Comparison of ENCODE assay signal across 1 cellular context in the genomic region with DNA sequence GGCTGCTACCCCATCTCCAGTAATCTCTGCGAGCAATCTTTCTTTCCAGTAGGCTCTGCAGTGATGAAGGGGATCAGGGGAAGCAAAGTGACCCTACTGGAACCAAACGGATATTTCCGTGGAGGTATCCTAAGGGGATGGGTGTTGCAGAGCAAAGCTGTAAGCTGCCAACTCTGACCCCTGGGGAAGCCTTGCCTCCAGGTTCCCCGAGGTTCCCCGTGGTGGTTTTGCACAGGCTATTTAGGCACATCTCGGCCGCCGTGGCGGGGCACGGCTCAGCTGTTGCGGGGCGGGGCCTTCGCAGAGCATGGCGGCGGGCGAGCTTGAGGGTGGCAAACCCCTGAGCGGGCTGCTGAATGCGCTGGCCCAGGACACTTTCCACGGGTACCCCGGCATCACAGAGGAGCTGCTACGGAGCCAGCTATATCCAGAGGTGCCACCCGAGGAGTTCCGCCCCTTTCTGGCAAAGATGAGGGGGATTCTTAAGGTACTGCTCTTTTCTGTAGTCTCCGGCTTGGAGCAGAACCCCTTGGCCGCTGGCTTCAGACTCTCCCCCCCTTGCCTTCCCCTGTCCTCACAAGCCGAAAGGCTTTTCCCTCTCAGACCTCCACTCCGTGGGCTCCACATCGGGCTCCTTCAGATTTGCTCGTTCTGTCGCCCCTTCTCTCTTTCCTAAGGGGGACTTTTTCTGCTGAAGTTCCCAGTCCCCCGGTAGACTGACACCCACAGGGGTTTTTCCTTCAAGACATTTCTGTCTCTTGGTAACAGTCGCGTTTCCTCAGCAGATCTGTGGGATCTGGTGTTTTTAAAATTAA.
TF ChIP-seq lines count a peak whose summit lies in the region.

A gene (plus strand): TSS at position 303 of the 815 bp plus-strand sequence. CDS start 5 bp downstream, at position 308.

TF ChIP-seq in HepG2, 621 proteins besides CTCF, POLR2A, EP300 and RAD21 (continued from another document and continues in another):
- TF ChIP-seq, protein P1, sequence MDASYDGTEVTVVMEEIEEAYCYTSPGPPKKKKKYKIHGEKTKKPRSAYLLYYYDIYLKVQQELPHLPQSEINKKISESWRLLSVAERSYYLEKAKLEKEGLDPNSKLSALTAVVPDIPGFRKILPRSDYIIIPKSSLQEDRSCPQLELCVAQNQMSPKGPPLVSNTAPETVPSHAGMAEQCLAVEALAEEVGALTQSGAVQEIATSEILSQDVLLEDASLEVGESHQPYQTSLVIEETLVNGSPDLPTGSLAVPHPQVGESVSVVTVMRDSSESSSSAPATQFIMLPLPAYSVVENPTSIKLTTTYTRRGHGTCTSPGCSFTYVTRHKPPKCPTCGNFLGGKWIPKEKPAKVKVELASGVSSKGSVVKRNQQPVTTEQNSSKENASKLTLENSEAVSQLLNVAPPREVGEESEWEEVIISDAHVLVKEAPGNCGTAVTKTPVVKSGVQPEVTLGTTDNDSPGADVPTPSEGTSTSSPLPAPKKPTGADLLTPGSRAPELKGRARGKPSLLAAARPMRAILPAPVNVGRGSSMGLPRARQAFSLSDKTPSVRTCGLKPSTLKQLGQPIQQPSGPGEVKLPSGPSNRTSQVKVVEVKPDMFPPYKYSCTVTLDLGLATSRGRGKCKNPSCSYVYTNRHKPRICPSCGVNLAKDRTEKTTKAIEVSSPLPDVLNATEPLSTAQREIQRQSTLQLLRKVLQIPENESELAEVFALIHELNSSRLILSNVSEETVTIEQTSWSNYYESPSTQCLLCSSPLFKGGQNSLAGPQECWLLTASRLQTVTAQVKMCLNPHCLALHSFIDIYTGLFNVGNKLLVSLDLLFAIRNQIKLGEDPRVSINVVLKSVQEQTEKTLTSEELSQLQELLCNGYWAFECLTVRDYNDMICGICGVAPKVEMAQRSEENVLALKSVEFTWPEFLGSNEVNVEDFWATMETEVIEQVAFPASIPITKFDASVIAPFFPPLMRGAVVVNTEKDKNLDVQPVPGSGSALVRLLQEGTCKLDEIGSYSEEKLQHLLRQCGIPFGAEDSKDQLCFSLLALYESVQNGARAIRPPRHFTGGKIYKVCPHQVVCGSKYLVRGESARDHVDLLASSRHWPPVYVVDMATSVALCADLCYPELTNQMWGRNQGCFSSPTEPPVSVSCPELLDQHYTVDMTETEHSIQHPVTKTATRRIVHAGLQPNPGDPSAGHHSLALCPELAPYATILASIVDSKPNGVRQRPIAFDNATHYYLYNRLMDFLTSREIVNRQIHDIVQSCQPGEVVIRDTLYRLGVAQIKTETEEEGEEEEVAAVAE (CRISPR knock-in tag; IDR thresholded peaks at IDR 0.05; ENCODE audit: borderline replicate concordance), result 0 out of 2 replicates have a peak, but pooled peaks have one; percentile 33
- TF ChIP-seq CAMTA2 (CRISPR knock-in tag; IDR thresholded peaks at IDR 0.05; ENCODE audit: borderline replicate concordance), result 0 out of 2 replicates have a peak, but pooled peaks have one; percentile 72
- peak; percentile 91; the same call in 1 of the 2 replicates for TF ChIP-seq KAT7 (CRISPR knock-in tag; IDR thresholded peaks at IDR 0.05; ENCODE audit: borderline replicate concordance)
- peak; percentile 38; the same call in 1 of the 2 replicates for TF ChIP-seq KLF12 (CRISPR knock-in tag; IDR thresholded peaks at IDR 0.05; ENCODE audit: borderline replicate concordance)
- TF ChIP-seq, protein P2, sequence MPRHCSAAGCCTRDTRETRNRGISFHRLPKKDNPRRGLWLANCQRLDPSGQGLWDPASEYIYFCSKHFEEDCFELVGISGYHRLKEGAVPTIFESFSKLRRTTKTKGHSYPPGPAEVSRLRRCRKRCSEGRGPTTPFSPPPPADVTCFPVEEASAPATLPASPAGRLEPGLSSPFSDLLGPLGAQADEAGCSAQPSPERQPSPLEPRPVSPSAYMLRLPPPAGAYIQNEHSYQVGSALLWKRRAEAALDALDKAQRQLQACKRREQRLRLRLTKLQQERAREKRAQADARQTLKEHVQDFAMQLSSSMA (CRISPR knock-in tag; IDR thresholded peaks at IDR 0.05), result peak; percentile 78
- TF ChIP-seq MBNL3 (CRISPR knock-in tag; conservative IDR thresholded peaks at IDR 0.05), result no peak
- TF ChIP-seq, protein P3, sequence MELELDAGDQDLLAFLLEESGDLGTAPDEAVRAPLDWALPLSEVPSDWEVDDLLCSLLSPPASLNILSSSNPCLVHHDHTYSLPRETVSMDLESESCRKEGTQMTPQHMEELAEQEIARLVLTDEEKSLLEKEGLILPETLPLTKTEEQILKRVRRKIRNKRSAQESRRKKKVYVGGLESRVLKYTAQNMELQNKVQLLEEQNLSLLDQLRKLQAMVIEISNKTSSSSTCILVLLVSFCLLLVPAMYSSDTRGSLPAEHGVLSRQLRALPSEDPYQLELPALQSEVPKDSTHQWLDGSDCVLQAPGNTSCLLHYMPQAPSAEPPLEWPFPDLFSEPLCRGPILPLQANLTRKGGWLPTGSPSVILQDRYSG (CRISPR knock-in tag; IDR thresholded peaks at IDR 0.05), result no peak
- TF ChIP-seq RXRA (CRISPR knock-in tag; IDR thresholded peaks at IDR 0.05), result peak; percentile 89
- peak; percentile 93 for TF ChIP-seq ZNF709 (CRISPR knock-in tag; IDR thresholded peaks at IDR 0.05)
- no peak for TF ChIP-seq MATR3 (CRISPR knock-in tag; IDR thresholded peaks at IDR 0.05)
- TF ChIP-seq, protein P4, sequence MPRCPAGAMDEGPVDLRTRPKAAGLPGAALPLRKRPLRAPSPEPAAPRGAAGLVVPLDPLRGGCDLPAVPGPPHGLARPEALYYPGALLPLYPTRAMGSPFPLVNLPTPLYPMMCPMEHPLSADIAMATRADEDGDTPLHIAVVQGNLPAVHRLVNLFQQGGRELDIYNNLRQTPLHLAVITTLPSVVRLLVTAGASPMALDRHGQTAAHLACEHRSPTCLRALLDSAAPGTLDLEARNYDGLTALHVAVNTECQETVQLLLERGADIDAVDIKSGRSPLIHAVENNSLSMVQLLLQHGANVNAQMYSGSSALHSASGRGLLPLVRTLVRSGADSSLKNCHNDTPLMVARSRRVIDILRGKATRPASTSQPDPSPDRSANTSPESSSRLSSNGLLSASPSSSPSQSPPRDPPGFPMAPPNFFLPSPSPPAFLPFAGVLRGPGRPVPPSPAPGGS (CRISPR knock-in tag; IDR thresholded peaks at IDR 0.05), result peak; percentile 92
- TF ChIP-seq, protein P5, sequence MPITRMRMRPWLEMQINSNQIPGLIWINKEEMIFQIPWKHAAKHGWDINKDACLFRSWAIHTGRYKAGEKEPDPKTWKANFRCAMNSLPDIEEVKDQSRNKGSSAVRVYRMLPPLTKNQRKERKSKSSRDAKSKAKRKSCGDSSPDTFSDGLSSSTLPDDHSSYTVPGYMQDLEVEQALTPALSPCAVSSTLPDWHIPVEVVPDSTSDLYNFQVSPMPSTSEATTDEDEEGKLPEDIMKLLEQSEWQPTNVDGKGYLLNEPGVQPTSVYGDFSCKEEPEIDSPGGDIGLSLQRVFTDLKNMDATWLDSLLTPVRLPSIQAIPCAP (CRISPR knock-in tag; IDR thresholded peaks at IDR 0.05; ENCODE audit: low read depth), result no peak
- TF ChIP-seq, protein P6, sequence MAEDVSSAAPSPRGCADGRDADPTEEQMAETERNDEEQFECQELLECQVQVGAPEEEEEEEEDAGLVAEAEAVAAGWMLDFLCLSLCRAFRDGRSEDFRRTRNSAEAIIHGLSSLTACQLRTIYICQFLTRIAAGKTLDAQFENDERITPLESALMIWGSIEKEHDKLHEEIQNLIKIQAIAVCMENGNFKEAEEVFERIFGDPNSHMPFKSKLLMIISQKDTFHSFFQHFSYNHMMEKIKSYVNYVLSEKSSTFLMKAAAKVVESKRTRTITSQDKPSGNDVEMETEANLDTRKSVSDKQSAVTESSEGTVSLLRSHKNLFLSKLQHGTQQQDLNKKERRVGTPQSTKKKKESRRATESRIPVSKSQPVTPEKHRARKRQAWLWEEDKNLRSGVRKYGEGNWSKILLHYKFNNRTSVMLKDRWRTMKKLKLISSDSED (CRISPR knock-in tag; IDR thresholded peaks at IDR 0.05), result no peak; the same call in 1 of the 2 replicates
- peak; percentile 97 for TF ChIP-seq YY1 (IDR thresholded peaks at IDR 0.05; ENCODE audit: insufficient read depth, insufficient replicate concordance, low read depth, low read length)
- peak; percentile 91 for TF ChIP-seq THAP11 (CRISPR knock-in tag; IDR thresholded peaks at IDR 0.05)
- no peak for TF ChIP-seq NFYC (CRISPR knock-in tag; IDR thresholded peaks at IDR 0.05)
- TF ChIP-seq IKZF4 (CRISPR knock-in tag; IDR thresholded peaks at IDR 0.05; ENCODE audit: borderline replicate concordance, low read depth, not compliant biosample characterization), result no peak
- 0 out of 2 replicates have a peak, but pooled peaks have one; percentile 67 for TF ChIP-seq ZBTB42 (CRISPR knock-in tag; IDR thresholded peaks at IDR 0.05)
- TF ChIP-seq MXI1 (IDR thresholded peaks at IDR 0.05; ENCODE audit: borderline replicate concordance, low read depth, low read length), result peak; percentile 88; the same call in 2 of the 3 replicates
- TF ChIP-seq SNAI1 (CRISPR knock-in tag; IDR thresholded peaks at IDR 0.05; ENCODE audit: borderline replicate concordance), result peak; percentile 85; the same call in 1 of the 2 replicates
- TF ChIP-seq, protein P7, sequence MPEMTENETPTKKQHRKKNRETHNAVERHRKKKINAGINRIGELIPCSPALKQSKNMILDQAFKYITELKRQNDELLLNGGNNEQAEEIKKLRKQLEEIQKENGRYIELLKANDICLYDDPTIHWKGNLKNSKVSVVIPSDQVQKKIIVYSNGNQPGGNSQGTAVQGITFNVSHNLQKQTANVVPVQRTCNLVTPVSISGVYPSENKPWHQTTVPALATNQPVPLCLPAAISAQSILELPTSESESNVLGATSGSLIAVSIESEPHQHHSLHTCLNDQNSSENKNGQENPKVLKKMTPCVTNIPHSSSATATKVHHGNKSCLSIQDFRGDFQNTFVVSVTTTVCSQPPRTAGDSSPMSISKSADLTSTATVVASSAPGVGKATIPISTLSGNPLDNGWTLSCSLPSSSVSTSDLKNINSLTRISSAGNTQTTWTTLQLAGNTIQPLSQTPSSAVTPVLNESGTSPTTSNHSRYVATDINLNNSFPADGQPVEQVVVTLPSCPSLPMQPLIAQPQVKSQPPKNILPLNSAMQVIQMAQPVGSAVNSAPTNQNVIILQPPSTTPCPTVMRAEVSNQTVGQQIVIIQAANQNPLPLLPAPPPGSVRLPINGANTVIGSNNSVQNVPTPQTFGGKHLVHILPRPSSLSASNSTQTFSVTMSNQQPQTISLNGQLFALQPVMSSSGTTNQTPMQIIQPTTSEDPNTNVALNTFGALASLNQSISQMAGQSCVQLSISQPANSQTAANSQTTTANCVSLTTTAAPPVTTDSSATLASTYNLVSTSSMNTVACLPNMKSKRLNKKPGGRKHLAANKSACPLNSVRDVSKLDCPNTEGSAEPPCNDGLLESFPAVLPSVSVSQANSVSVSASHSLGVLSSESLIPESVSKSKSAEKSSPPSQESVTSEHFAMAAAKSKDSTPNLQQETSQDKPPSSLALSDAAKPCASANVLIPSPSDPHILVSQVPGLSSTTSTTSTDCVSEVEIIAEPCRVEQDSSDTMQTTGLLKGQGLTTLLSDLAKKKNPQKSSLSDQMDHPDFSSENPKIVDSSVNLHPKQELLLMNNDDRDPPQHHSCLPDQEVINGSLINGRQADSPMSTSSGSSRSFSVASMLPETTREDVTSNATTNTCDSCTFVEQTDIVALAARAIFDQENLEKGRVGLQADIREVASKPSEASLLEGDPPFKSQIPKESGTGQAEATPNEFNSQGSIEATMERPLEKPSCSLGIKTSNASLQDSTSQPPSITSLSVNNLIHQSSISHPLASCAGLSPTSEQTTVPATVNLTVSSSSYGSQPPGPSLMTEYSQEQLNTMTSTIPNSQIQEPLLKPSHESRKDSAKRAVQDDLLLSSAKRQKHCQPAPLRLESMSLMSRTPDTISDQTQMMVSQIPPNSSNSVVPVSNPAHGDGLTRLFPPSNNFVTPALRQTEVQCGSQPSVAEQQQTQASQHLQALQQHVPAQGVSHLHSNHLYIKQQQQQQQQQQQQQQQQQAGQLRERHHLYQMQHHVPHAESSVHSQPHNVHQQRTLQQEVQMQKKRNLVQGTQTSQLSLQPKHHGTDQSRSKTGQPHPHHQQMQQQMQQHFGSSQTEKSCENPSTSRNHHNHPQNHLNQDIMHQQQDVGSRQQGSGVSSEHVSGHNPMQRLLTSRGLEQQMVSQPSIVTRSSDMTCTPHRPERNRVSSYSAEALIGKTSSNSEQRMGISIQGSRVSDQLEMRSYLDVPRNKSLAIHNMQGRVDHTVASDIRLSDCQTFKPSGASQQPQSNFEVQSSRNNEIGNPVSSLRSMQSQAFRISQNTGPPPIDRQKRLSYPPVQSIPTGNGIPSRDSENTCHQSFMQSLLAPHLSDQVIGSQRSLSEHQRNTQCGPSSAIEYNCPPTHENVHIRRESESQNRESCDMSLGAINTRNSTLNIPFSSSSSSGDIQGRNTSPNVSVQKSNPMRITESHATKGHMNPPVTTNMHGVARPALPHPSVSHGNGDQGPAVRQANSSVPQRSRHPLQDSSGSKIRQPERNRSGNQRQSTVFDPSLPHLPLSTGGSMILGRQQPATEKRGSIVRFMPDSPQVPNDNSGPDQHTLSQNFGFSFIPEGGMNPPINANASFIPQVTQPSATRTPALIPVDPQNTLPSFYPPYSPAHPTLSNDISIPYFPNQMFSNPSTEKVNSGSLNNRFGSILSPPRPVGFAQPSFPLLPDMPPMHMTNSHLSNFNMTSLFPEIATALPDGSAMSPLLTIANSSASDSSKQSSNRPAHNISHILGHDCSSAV (CRISPR knock-in tag; IDR thresholded peaks at IDR 0.05; ENCODE audit: borderline replicate concordance), result peak; percentile 90; the same call in 1 of the 2 replicates
- TF ChIP-seq AGO2 (optimal IDR thresholded peaks at IDR 0.05; ENCODE audit: low read depth, low read length), result no peak
- peak; percentile 79; the same call in 1 of the 2 replicates for TF ChIP-seq ZNF510 (CRISPR knock-in tag; IDR thresholded peaks at IDR 0.05; ENCODE audit: low read depth)
- no peak for TF ChIP-seq GZF1 (CRISPR knock-in tag; IDR thresholded peaks at IDR 0.05)
- TF ChIP-seq KDM1A (CRISPR knock-in tag; IDR thresholded peaks at IDR 0.05), result no peak
- no peak for TF ChIP-seq ZKSCAN1 (IDR thresholded peaks at IDR 0.05; ENCODE audit: low read length)
- TF ChIP-seq ZNF768 (CRISPR knock-in tag; IDR thresholded peaks at IDR 0.05), result peak; percentile 83; the same call in 1 of the 2 replicates
- no peak for TF ChIP-seq MAFK (conservative IDR thresholded peaks at IDR 0.05 in 1 of 2, IDR thresholded peaks at IDR 0.05 in 1 of 2; ENCODE audit: low read length in 2 of 2)
- peak; percentile 96 for TF ChIP-seq ZNF350 (CRISPR knock-in tag; IDR thresholded peaks at IDR 0.05; ENCODE audit: borderline replicate concordance, low read depth)
- peak; percentile 93; the same call in 1 of the 2 replicates for TF ChIP-seq ZNF607 (CRISPR knock-in tag; IDR thresholded peaks at IDR 0.05; ENCODE audit: borderline replicate concordance)
- TF ChIP-seq SATB2 (CRISPR knock-in tag; IDR thresholded peaks at IDR 0.05), result no peak
- no peak for TF ChIP-seq XBP1 (CRISPR knock-in tag; IDR thresholded peaks at IDR 0.05)
- TF ChIP-seq, protein P8, sequence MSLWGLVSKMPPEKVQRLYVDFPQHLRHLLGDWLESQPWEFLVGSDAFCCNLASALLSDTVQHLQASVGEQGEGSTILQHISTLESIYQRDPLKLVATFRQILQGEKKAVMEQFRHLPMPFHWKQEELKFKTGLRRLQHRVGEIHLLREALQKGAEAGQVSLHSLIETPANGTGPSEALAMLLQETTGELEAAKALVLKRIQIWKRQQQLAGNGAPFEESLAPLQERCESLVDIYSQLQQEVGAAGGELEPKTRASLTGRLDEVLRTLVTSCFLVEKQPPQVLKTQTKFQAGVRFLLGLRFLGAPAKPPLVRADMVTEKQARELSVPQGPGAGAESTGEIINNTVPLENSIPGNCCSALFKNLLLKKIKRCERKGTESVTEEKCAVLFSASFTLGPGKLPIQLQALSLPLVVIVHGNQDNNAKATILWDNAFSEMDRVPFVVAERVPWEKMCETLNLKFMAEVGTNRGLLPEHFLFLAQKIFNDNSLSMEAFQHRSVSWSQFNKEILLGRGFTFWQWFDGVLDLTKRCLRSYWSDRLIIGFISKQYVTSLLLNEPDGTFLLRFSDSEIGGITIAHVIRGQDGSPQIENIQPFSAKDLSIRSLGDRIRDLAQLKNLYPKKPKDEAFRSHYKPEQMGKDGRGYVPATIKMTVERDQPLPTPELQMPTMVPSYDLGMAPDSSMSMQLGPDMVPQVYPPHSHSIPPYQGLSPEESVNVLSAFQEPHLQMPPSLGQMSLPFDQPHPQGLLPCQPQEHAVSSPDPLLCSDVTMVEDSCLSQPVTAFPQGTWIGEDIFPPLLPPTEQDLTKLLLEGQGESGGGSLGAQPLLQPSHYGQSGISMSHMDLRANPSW (CRISPR knock-in tag; IDR thresholded peaks at IDR 0.05; ENCODE audit: borderline replicate concordance), result no peak
